Comparison of ENCODE assay signal across 8 cellular contexts in the genomic region with DNA sequence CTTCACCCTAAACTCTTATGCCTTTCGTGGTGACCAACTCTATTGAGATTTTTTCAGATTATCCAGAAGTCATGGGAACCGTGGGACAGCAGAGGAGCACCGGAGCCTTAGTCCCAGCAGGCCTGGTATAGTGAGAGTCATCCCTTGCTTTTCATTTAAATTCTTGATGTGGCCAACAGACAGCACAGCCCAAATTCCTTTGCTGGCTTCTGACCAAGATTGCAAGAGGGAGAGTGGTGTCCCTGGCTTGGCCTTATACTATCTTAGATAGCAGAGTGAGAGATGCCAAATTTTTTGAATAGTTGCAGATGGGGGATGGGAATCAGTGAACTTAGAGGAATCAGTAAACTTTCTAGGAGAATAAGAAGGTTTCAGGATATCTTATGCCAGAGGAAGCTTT. TPM values are rescaled to one million over a fixed set of nuclear protein-coding genes. Genes with fewer than 3 reads are reported as not detected.
DNase-seq lines count a peak whose midpoint lies in the region; ATAC-seq and TF ChIP-seq lines count a peak whose summit lies in the region.

No MANE protein-coding gene starts in this region.

- H3K9me3 Mint-ChIP-seq in nephron (no peaks in the 10 kb centered on the region), glutamatergic neuron (ENCODE audit: unreplicated experiment) (no peaks in the 10 kb centered on the region)
- H3K9me3 Mint-ChIP-seq in naive thymus-derived CD8-positive, alpha-beta T cell: no peaks in the 10 kb centered on the region

- H2AFZ ChIP-seq in PC-9 (no peak overlapping the region), fibroblast of lung (ENCODE audit: low read length) (no peak overlapping the region)

- ATAC-seq in naive thymus-derived CD8-positive, alpha-beta T cell: no peak

- H3K4me1 ChIP-seq in PC-9 (replicated peaks; ENCODE audit: insufficient read depth): 0 out of 2 replicates have a peak, but pooled peaks cover 5% of the 10 kb centered on the region
- peaks cover 9% of the 10 kb centered on the region for H3K4me1 ChIP-seq in fibroblast of lung (ENCODE audit: control insufficient read depth, extremely low read depth, insufficient read depth, low read length)

- 0 out of 2 replicates have a peak overlapping the region, but pooled peaks have one; percentile 9 for H3K4me2 ChIP-seq in PC-9
- peak overlapping the region; percentile 51 for H3K4me2 ChIP-seq in fibroblast of lung (ENCODE audit: extremely low read depth, insufficient read depth, low read length)

- no peaks in the 10 kb centered on the region for H3K79me2 ChIP-seq in PC-9 (ENCODE audit: low read depth)
- H3K79me2 ChIP-seq in fibroblast of lung (ENCODE audit: control insufficient read depth, insufficient read depth, low read length): no peaks in the 10 kb centered on the region

- CTCF ChIA-PET in PC-9 (lab: Charles Lee): no interaction called here

- BruUV-seq in PC-9 (replicated peaks; lab: Mats Ljungman, UMichigan): no TSS peak

- DNase-seq in AG09319 (ENCODE audit: extremely low read depth, low read depth): peak; percentile 65
- DNase-seq in PC-9: peak; percentile 59 to 72
- DNase-seq in fibroblast of lung (ENCODE audit: low read depth in 2 of 2): peak; percentile 75 to 95
- no peak for DNase-seq in NCI-H1694 (lab: John Stamatoyannopoulos, UW)
- DNase-seq in activated T-cell treated with anti-CD3 and anti-CD28 coated beads, Interleukin-2, amount 50 U/mL, for 1 hour: no peak
- no peak for DNase-seq in naive thymus-derived CD8-positive, alpha-beta T cell
- no peak for DNase-seq in glutamatergic neuron

- H3K4me3 Mint-ChIP-seq in nephron: peak overlapping the region in 1 of 3 experiments; percentile 1
- no peak overlapping the region for H3K4me3 Mint-ChIP-seq in naive thymus-derived CD8-positive, alpha-beta T cell
- no peak overlapping the region for H3K4me3 Mint-ChIP-seq in glutamatergic neuron (ENCODE audit: unreplicated experiment)

- TF ChIP-seq CTCF in AG09319 (IDR thresholded peaks at IDR 0.05; ENCODE audit: low read depth, low read length) (no peak), PC-9 (conservative IDR thresholded peaks at IDR 0.05) (no peak), fibroblast of lung (conservative IDR thresholded peaks at IDR 0.05 in 1 of 2, IDR thresholded peaks at IDR 0.05 in 1 of 2; ENCODE audit: low read depth in 1 of 2, low read length in 2 of 2) (no peak), nephron (IDR thresholded peaks at IDR 0.05; ENCODE audit: unreplicated experiment in 3 of 3) (no peak), glutamatergic neuron (IDR thresholded peaks at IDR 0.05; ENCODE audit: partially characterized antibody, unreplicated experiment) (no peak)

- H4K20me1 ChIP-seq in PC-9 (ENCODE audit: insufficient read depth) (no peaks in the 10 kb centered on the region), fibroblast of lung (ENCODE audit: control insufficient read depth, extremely low read depth, insufficient read depth, low read length) (no peaks in the 10 kb centered on the region)

- H3K27me3 ChIP-seq in PC-9 (ENCODE audit: insufficient read depth, low read depth) (no peaks in the 10 kb centered on the region), fibroblast of lung (ENCODE audit: control insufficient read depth, insufficient read depth, low read length) (no peaks in the 10 kb centered on the region)

- H3K9me2 ChIP-seq in PC-9 (ENCODE audit: insufficient read depth): no peaks in the 10 kb centered on the region

- H3K4me3 ChIP-seq in PC-9 (no peak overlapping the region), fibroblast of lung (replicated peaks in 1 of 4; ENCODE audit: control extremely low read depth in 1 of 4, insufficient read depth in 1 of 4, low read depth in 3 of 4, low read length in 4 of 4) (no peak overlapping the region)

- H3K36me3 ChIP-seq in PC-9 (ENCODE audit: low read depth) (no peaks in the 10 kb centered on the region), fibroblast of lung (ENCODE audit: control insufficient read depth, insufficient read depth, low read length) (no peaks in the 10 kb centered on the region)

- POLR2A ChIA-PET in PC-9 (lab: Charles Lee; ENCODE audit: unreplicated experiment): interaction anchor here (0.6 kb wide), 2 partner anchors 53 to 60 kb away, joined by 3 to 6 read pairs; no protein-coding TSS in a partner anchor
- POLR2A ChIA-PET in naive thymus-derived CD8-positive, alpha-beta T cell (lab: Charles Lee): no interaction called here

- H3K4me1 Mint-ChIP-seq in nephron: peaks cover 31% of the 10 kb centered on the region
- peaks cover 0 to 41% (median under 1%) of the 10 kb centered on the region in 4 donors for H3K4me1 Mint-ChIP-seq in naive thymus-derived CD8-positive, alpha-beta T cell
- no peaks in the 10 kb centered on the region for H3K4me1 Mint-ChIP-seq in glutamatergic neuron (ENCODE audit: low read depth, unreplicated experiment)

- no peaks in the 10 kb centered on the region for H3K36me3 Mint-ChIP-seq in nephron (ENCODE audit: low read depth)
- peaks cover 0 to 3% (median 0%) of the 10 kb centered on the region in 3 donors for H3K36me3 Mint-ChIP-seq in naive thymus-derived CD8-positive, alpha-beta T cell
- H3K36me3 Mint-ChIP-seq in glutamatergic neuron (ENCODE audit: unreplicated experiment): no peaks in the 10 kb centered on the region

- no peaks in the 10 kb centered on the region for H3F3A ChIP-seq in PC-9 (ENCODE audit: insufficient read depth, low read depth)

- H3K27ac Mint-ChIP-seq in nephron (peak overlapping the region; percentile 37 to 76 (median 48)), glutamatergic neuron (ENCODE audit: unreplicated experiment) (no peak overlapping the region)
- H3K27ac Mint-ChIP-seq in naive thymus-derived CD8-positive, alpha-beta T cell: no peak overlapping the region

- peaks cover 14% of the 10 kb centered on the region for H3K27me3 Mint-ChIP-seq in nephron (ENCODE audit: low read depth)
- H3K27me3 Mint-ChIP-seq in naive thymus-derived CD8-positive, alpha-beta T cell: no peaks in the 10 kb centered on the region
- H3K27me3 Mint-ChIP-seq in glutamatergic neuron (ENCODE audit: unreplicated experiment): peaks cover 2% of the 10 kb centered on the region

- intact Hi-C loops in PC-9 (cut with micrococcal nuclease; ENCODE audit: unreplicated experiment): loop anchor here (2.0 kb wide), 1 partner anchor 37 kb away; no protein-coding TSS in a partner anchor

- H3K9me3 ChIP-seq in PC-9 (ENCODE audit: insufficient read depth, low read depth) (no peaks in the 10 kb centered on the region), fibroblast of lung (ENCODE audit: control insufficient read depth, insufficient read depth, low read depth, low read length) (no peaks in the 10 kb centered on the region)

- H3K27ac ChIP-seq in PC-9: no peak overlapping the region
- no peak overlapping the region for H3K27ac ChIP-seq in fibroblast of lung (ENCODE audit: insufficient read depth, low read length)

- no peak overlapping the region for H3K9ac ChIP-seq in fibroblast of lung (ENCODE audit: insufficient read depth, low read length)

RNA-seq across cellular contexts. Expression of a gene that starts 7.8 kb away (rescaled TPM):
- total RNA-seq in PC-9 (2021) (0.17 and 0.40 TPM in 2 replicates), fibroblast of lung (0.26 and 0.33 TPM in 2 replicates), glutamatergic neuron (ENCODE audit: unreplicated experiment) (not detected)
- 4.1 and 6.6 TPM in 2 replicates for polyA plus RNA-seq in fibroblast of lung
- 2.8 and 4.4 TPM in 2 replicates for polyA plus RNA-seq in fibroblast of lung (2012)
- 2.3 and 2.4 TPM in 2 replicates for polyA minus RNA-seq in fibroblast of lung (ENCODE audit: low replicate concordance)
- 1 to 10 TPM; 2.4 to 3.0 TPM for total RNA-seq in naive thymus-derived CD8-positive, alpha-beta T cell
- polyA plus RNA-seq in naive thymus-derived CD8-positive, alpha-beta T cell: 1 to 10 TPM; 1.7 to 8.0 (median 2.5) TPM

Comparison
In these comparisons a context has a peak if more than half of its experiments do, and no peak if none do; other contexts are left out.
1. DNase-seq: peak in AG09319 (single experiment), PC-9 (2 of 2) and fibroblast of lung (2 of 2); none in NCI-H1694 (single experiment), activated T-cell treated with anti-CD3 and anti-CD28 coated beads, Interleukin-2, amount 50 U/mL, for 1 hour (single experiment), naive thymus-derived CD8-positive, alpha-beta T cell (0 of 10) and glutamatergic neuron (single experiment).
2. H3K27ac Mint-ChIP-seq: peak in nephron (3 of 3); none in naive thymus-derived CD8-positive, alpha-beta T cell (0 of 10) and glutamatergic neuron (single experiment).